ENCODE assay signal across 1 cellular context in the genomic region with DNA sequence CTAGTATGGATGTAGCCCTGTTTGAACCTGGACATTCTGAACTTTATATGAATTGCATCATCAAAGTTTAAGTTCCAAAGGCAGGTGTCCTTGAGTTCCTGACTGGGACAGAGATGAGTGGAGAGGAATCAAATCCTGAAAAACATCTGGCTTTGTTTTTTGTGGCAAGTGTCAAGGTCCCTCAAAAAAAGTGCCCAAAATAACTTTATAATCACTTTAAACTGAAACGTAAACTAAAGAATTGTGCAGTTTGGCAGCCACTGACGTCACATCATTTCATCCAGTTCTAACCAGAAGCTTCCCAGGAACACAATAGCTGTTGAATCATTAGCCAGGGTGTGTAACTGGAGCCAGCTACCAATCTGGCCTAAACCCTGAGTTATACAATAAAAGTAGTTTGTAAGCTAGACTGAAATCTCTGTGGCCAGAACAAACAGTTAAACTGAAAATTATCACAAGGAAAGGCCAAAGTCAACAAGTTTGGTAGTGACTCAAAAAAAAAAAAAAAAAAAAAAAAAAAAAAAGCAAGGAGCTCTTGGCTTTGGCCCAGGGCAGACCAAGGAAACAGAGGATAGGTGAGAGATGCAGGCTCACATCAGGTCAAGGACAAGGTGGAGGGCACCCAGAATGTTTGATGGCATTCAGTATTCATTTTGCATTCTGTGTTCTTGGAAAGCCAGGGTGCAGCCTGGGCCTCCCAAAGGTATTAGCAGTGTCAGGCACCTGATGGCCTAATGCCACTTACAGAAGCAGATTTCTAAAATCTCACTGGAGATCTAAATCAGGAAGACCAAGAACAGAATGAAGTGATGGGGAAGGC.
TF ChIP-seq lines count a peak whose summit lies in the region.

No MANE protein-coding gene starts in this region.

TF ChIP-seq in HepG2, 621 proteins besides CTCF, POLR2A, EP300 and RAD21 (continued from another document and continues in another):
- TF ChIP-seq, protein P1, sequence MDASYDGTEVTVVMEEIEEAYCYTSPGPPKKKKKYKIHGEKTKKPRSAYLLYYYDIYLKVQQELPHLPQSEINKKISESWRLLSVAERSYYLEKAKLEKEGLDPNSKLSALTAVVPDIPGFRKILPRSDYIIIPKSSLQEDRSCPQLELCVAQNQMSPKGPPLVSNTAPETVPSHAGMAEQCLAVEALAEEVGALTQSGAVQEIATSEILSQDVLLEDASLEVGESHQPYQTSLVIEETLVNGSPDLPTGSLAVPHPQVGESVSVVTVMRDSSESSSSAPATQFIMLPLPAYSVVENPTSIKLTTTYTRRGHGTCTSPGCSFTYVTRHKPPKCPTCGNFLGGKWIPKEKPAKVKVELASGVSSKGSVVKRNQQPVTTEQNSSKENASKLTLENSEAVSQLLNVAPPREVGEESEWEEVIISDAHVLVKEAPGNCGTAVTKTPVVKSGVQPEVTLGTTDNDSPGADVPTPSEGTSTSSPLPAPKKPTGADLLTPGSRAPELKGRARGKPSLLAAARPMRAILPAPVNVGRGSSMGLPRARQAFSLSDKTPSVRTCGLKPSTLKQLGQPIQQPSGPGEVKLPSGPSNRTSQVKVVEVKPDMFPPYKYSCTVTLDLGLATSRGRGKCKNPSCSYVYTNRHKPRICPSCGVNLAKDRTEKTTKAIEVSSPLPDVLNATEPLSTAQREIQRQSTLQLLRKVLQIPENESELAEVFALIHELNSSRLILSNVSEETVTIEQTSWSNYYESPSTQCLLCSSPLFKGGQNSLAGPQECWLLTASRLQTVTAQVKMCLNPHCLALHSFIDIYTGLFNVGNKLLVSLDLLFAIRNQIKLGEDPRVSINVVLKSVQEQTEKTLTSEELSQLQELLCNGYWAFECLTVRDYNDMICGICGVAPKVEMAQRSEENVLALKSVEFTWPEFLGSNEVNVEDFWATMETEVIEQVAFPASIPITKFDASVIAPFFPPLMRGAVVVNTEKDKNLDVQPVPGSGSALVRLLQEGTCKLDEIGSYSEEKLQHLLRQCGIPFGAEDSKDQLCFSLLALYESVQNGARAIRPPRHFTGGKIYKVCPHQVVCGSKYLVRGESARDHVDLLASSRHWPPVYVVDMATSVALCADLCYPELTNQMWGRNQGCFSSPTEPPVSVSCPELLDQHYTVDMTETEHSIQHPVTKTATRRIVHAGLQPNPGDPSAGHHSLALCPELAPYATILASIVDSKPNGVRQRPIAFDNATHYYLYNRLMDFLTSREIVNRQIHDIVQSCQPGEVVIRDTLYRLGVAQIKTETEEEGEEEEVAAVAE (CRISPR knock-in tag; IDR thresholded peaks at IDR 0.05; ENCODE audit: borderline replicate concordance) = 0 out of 2 replicates have a peak, but pooled peaks have one; percentile 55
- no peak for TF ChIP-seq NCOA1 (CRISPR knock-in tag; IDR thresholded peaks at IDR 0.05)
- TF ChIP-seq SAP130 (CRISPR knock-in tag; IDR thresholded peaks at IDR 0.05; ENCODE audit: low read depth) = no peak; the same call in none of the 2 replicates
- TF ChIP-seq EED (CRISPR knock-in tag; IDR thresholded peaks at IDR 0.05) = no peak
- TF ChIP-seq, protein P2, sequence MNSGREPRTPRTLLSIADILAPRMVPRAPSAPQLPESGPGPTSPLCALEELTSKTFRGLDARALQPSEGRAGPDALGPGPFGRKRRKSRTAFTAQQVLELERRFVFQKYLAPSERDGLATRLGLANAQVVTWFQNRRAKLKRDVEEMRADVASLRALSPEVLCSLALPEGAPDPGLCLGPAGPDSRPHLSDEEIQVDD (CRISPR knock-in tag; IDR thresholded peaks at IDR 0.05; ENCODE audit: borderline replicate concordance) = no peak
- TF ChIP-seq CCDC6 (CRISPR knock-in tag; IDR thresholded peaks at IDR 0.05) = no peak
- no peak for TF ChIP-seq ZNF616 (CRISPR knock-in tag; IDR thresholded peaks at IDR 0.05; ENCODE audit: low read depth)
- TF ChIP-seq, protein P3, sequence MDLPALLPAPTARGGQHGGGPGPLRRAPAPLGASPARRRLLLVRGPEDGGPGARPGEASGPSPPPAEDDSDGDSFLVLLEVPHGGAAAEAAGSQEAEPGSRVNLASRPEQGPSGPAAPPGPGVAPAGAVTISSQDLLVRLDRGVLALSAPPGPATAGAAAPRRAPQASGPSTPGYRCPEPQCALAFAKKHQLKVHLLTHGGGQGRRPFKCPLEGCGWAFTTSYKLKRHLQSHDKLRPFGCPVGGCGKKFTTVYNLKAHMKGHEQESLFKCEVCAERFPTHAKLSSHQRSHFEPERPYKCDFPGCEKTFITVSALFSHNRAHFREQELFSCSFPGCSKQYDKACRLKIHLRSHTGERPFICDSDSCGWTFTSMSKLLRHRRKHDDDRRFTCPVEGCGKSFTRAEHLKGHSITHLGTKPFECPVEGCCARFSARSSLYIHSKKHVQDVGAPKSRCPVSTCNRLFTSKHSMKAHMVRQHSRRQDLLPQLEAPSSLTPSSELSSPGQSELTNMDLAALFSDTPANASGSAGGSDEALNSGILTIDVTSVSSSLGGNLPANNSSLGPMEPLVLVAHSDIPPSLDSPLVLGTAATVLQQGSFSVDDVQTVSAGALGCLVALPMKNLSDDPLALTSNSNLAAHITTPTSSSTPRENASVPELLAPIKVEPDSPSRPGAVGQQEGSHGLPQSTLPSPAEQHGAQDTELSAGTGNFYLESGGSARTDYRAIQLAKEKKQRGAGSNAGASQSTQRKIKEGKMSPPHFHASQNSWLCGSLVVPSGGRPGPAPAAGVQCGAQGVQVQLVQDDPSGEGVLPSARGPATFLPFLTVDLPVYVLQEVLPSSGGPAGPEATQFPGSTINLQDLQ (CRISPR knock-in tag; IDR thresholded peaks at IDR 0.05) = no peak
- no peak for TF ChIP-seq KMT2A (CRISPR knock-in tag; IDR thresholded peaks at IDR 0.05)
- TF ChIP-seq, protein P4, sequence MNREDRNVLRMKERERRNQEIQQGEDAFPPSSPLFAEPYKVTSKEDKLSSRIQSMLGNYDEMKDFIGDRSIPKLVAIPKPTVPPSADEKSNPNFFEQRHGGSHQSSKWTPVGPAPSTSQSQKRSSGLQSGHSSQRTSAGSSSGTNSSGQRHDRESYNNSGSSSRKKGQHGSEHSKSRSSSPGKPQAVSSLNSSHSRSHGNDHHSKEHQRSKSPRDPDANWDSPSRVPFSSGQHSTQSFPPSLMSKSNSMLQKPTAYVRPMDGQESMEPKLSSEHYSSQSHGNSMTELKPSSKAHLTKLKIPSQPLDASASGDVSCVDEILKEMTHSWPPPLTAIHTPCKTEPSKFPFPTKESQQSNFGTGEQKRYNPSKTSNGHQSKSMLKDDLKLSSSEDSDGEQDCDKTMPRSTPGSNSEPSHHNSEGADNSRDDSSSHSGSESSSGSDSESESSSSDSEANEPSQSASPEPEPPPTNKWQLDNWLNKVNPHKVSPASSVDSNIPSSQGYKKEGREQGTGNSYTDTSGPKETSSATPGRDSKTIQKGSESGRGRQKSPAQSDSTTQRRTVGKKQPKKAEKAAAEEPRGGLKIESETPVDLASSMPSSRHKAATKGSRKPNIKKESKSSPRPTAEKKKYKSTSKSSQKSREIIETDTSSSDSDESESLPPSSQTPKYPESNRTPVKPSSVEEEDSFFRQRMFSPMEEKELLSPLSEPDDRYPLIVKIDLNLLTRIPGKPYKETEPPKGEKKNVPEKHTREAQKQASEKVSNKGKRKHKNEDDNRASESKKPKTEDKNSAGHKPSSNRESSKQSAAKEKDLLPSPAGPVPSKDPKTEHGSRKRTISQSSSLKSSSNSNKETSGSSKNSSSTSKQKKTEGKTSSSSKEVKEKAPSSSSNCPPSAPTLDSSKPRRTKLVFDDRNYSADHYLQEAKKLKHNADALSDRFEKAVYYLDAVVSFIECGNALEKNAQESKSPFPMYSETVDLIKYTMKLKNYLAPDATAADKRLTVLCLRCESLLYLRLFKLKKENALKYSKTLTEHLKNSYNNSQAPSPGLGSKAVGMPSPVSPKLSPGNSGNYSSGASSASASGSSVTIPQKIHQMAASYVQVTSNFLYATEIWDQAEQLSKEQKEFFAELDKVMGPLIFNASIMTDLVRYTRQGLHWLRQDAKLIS (CRISPR knock-in tag; IDR thresholded peaks at IDR 0.05) = no peak
- TF ChIP-seq, protein P5, sequence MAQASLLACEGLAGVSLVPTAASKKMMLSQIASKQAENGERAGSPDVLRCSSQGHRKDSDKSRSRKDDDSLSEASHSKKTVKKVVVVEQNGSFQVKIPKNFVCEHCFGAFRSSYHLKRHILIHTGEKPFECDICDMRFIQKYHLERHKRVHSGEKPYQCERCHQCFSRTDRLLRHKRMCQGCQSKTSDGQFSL (CRISPR knock-in tag; IDR thresholded peaks at IDR 0.05) = no peak
- TF ChIP-seq NR2F2 (IDR thresholded peaks at IDR 0.05; ENCODE audit: borderline replicate concordance, low read depth) = no peak
- TF ChIP-seq, protein P6, sequence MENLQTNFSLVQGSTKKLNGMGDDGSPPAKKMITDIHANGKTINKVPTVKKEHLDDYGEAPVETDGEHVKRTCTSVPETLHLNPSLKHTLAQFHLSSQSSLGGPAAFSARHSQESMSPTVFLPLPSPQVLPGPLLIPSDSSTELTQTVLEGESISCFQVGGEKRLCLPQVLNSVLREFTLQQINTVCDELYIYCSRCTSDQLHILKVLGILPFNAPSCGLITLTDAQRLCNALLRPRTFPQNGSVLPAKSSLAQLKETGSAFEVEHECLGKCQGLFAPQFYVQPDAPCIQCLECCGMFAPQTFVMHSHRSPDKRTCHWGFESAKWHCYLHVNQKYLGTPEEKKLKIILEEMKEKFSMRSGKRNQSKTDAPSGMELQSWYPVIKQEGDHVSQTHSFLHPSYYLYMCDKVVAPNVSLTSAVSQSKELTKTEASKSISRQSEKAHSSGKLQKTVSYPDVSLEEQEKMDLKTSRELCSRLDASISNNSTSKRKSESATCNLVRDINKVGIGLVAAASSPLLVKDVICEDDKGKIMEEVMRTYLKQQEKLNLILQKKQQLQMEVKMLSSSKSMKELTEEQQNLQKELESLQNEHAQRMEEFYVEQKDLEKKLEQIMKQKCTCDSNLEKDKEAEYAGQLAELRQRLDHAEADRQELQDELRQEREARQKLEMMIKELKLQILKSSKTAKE (CRISPR knock-in tag; IDR thresholded peaks at IDR 0.05; ENCODE audit: borderline replicate concordance) = no peak
- 0 out of 2 replicates have a peak, but pooled peaks have one; percentile 40 for TF ChIP-seq ZBTB3 (CRISPR knock-in tag; IDR thresholded peaks at IDR 0.05; ENCODE audit: borderline replicate concordance, low read depth)
- no peak for TF ChIP-seq ZNF713 (CRISPR knock-in tag; IDR thresholded peaks at IDR 0.05)
- TF ChIP-seq ZNF724P (CRISPR knock-in tag; IDR thresholded peaks at IDR 0.05; ENCODE audit: borderline replicate concordance) = no peak
- TF ChIP-seq REL (CRISPR knock-in tag; conservative IDR thresholded peaks at IDR 0.05) = no peak
- 0 out of 2 replicates have a peak, but pooled peaks have one; percentile 25 for TF ChIP-seq ZNF670 (CRISPR knock-in tag; IDR thresholded peaks at IDR 0.05; ENCODE audit: borderline replicate concordance)
- no peak for TF ChIP-seq JUNB (CRISPR knock-in tag; IDR thresholded peaks at IDR 0.05; ENCODE audit: borderline replicate concordance)
- TF ChIP-seq ZNF766 (CRISPR knock-in tag; IDR thresholded peaks at IDR 0.05; ENCODE audit: borderline replicate concordance) = no peak
- no peak for TF ChIP-seq TBL1XR1 (IDR thresholded peaks at IDR 0.05; ENCODE audit: borderline replicate concordance, low read length, partially characterized antibody)
- no peak for TF ChIP-seq RCOR2 (CRISPR knock-in tag; IDR thresholded peaks at IDR 0.05)
- TF ChIP-seq NRL (CRISPR knock-in tag; IDR thresholded peaks at IDR 0.05; ENCODE audit: borderline replicate concordance) = no peak
- no peak for TF ChIP-seq SSRP1 (CRISPR knock-in tag; IDR thresholded peaks at IDR 0.05)
- TF ChIP-seq ZNF12 (CRISPR knock-in tag; IDR thresholded peaks at IDR 0.05) = peak; percentile 6; the same call in 1 of the 2 replicates
- TF ChIP-seq ZNF761 (CRISPR knock-in tag; conservative IDR thresholded peaks at IDR 0.05) = no peak
- TF ChIP-seq, protein P7, sequence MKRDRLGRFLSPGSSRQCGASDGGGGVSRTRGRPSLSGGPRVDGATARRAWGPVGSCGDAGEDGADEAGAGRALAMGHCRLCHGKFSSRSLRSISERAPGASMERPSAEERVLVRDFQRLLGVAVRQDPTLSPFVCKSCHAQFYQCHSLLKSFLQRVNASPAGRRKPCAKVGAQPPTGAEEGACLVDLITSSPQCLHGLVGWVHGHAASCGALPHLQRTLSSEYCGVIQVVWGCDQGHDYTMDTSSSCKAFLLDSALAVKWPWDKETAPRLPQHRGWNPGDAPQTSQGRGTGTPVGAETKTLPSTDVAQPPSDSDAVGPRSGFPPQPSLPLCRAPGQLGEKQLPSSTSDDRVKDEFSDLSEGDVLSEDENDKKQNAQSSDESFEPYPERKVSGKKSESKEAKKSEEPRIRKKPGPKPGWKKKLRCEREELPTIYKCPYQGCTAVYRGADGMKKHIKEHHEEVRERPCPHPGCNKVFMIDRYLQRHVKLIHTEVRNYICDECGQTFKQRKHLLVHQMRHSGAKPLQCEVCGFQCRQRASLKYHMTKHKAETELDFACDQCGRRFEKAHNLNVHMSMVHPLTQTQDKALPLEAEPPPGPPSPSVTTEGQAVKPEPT (CRISPR knock-in tag; IDR thresholded peaks at IDR 0.05; ENCODE audit: low read depth) = no peak
- TF ChIP-seq MIER3 (CRISPR knock-in tag; IDR thresholded peaks at IDR 0.05; ENCODE audit: borderline replicate concordance) = no peak
- TF ChIP-seq SIN3A (IDR thresholded peaks at IDR 0.05; ENCODE audit: borderline replicate concordance, low read depth, low read length) = no peak
- TF ChIP-seq TGIF2 (CRISPR knock-in tag; IDR thresholded peaks at IDR 0.05) = no peak
- TF ChIP-seq CEBPB (IDR thresholded peaks at IDR 0.05; ENCODE audit: borderline replicate concordance, low read depth, low read length) = peak; percentile 91
- no peak for TF ChIP-seq ZNF256 (CRISPR knock-in tag; conservative IDR thresholded peaks at IDR 0.05)
- TF ChIP-seq SIX1 (CRISPR knock-in tag; IDR thresholded peaks at IDR 0.05; ENCODE audit: borderline replicate concordance) = peak; percentile 87
- no peak for TF ChIP-seq ZNF317 (CRISPR knock-in tag; IDR thresholded peaks at IDR 0.05)
- TF ChIP-seq, protein P8, sequence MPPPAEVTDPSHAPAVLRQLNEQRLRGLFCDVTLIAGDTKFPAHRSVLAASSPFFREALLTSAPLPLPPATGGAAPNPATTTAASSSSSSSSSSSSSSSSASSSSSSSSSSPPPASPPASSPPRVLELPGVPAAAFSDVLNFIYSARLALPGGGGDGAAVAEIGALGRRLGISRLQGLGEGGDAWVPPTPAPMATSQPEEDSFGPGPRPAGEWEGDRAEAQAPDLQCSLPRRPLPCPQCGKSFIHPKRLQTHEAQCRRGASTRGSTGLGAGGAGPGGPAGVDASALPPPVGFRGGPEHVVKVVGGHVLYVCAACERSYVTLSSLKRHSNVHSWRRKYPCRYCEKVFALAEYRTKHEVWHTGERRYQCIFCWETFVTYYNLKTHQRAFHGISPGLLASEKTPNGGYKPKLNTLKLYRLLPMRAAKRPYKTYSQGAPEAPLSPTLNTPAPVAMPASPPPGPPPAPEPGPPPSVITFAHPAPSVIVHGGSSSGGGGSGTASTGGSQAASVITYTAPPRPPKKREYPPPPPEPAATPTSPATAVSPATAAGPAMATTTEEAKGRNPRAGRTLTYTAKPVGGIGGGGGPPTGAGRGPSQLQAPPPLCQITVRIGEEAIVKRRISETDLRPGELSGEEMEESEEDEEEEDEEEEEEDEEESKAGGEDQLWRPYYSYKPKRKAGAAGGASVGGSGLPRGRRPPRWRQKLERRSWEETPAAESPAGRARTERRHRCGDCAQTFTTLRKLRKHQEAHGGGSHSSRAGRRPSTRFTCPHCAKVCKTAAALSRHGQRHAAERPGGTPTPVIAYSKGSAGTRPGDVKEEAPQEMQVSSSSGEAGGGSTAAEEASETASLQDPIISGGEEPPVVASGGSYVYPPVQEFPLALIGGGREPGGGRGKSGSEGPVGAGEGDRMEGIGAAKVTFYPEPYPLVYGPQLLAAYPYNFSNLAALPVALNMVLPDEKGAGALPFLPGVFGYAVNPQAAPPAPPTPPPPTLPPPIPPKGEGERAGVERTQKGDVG (CRISPR knock-in tag; IDR thresholded peaks at IDR 0.05; ENCODE audit: borderline replicate concordance) = no peak
- TF ChIP-seq ZNF777 (CRISPR knock-in tag; IDR thresholded peaks at IDR 0.05) = no peak
- no peak for TF ChIP-seq CAMTA2 (CRISPR knock-in tag; IDR thresholded peaks at IDR 0.05; ENCODE audit: borderline replicate concordance)
